ENCODE assay signal across 36 cellular contexts in the genomic region with DNA sequence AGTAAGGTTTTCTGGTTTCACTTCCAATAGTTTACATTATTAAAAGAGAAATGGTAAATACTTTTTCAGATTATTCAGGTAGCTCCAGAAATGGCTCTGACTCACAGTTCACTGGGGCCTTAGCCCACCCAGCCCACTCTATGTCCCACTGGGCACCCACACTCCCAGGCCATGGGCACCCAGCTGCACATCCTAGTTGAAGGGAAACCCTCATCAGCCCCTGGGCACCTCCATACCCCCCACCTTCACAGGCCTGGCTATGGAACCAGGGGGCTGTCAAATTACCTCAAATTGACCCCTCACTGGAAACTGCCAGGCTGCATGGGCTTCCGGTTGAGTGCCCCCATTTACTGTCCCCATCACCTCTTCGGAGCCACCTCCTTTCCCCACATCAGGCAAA. TPM values are rescaled to one million over a fixed set of nuclear protein-coding genes. Genes with fewer than 3 reads are reported as not detected.
"Had no signal": no experiment of that assay in that cellular context is flagged by ENCODE, and none has a peak within 500 bp of the region (broad histone marks: within the 10 kb centered on the region; RNA-seq: fewer than 3 reads in every experiment).

No MANE protein-coding gene starts in this region.

- H3K9me3 Mint-ChIP-seq: activated B cell treated with CpG ODN at 0.5 μM for 24 hours; activated CD4-positive, alpha-beta memory T cell treated with anti-CD3 and anti-CD28 coated beads for 36 hours; activated CD4-positive, alpha-beta T cell treated with anti-CD3 and anti-CD28 coated beads, Interleukin-2, amount 10 ng/mL, durations not matched to agents 24 days and 14 days; activated CD8-positive, alpha-beta T cell treated with anti-CD3 and anti-CD28 coated beads for 36 hours; activated naive CD4-positive, alpha-beta T cell treated with anti-CD3 and anti-CD28 coated beads for 36 hours; activated naive CD4-positive, alpha-beta T cell treated with anti-CD3 and anti-CD28 coated beads, Interleukin-2, amount 50 U/mL, for 72 hours; activated naive CD8-positive, alpha-beta T cell treated with anti-CD3 and anti-CD28 coated beads for 36 hours; activated T-cell treated with anti-CD3 and anti-CD28 coated beads, Interleukin-2, amount 50 U/mL, for 4 hours; activated T-cell treated with anti-CD3 and anti-CD28 coated beads, Interleukin-2, amount 50 U/mL, for 72 hours; activated T-helper 1 cell treated with anti-CD3 and anti-CD28 coated beads, Interleukin-12 subunit alpha, Interleukin-12 subunit beta, Interleukin-2, Interleukin-4 antibody, amounts not matched to agents 30 ng/mL and 10 ng/mL and 1 ng/mL, durations not matched to agents 14 hours and 24 hours and 36 hours; activated T-helper 17 cell treated with anti-CD3 and anti-CD28 coated beads, Interleukin-2, amount 50 U/mL, for 72 hours; T-helper 1 cell treated with Interleukin-12 subunit alpha and Interleukin-12 subunit beta and Interleukin-4 antibody, amounts not matched to agents 30 μg/mL and 1 μg/mL, for 36 hours; T-helper 2 cell treated with Interferon-gamma antibody and Interleukin-4, amounts not matched to agents 5 μg/mL and 100 μg/mL, for 36 hours had no signal

- DNase-seq: activated B cell treated with CpG ODN at 0.5 μM for 24 hours; activated CD4-positive, alpha-beta memory T cell treated with anti-CD3 and anti-CD28 coated beads for 36 hours; activated CD4-positive, alpha-beta T cell treated with anti-CD3 and anti-CD28 coated beads for 4 hours; activated CD4-positive, alpha-beta T cell treated with anti-CD3 and anti-CD28 coated beads, Interleukin-2, amount 10 ng/mL, durations not matched to agents 24 days and 14 days; activated CD4-positive, alpha-beta T cell treated with anti-CD3 and anti-CD28 coated beads, Interleukin-2, amount 50 U/mL, for 1 hour; activated CD4-positive, alpha-beta T cell treated with anti-CD3 and anti-CD28 coated beads, Interleukin-2, amount 50 U/mL, for 4 hours; activated CD4-positive, CD25-positive, alpha-beta regulatory T cell treated with anti-CD3 and anti-CD28 coated beads, Interleukin-2, amount 50 U/mL, for 72 hours; activated CD8-positive, alpha-beta memory T cell treated with anti-CD3 and anti-CD28 coated beads, Interleukin-2, amount 50 U/mL, for 4 hours; activated CD8-positive, alpha-beta T cell treated with anti-CD3 and anti-CD28 coated beads for 36 hours; activated effector memory CD4-positive, alpha-beta T cell treated with anti-CD3 and anti-CD28 coated beads, Interleukin-2, amount 50 U/mL, for 16 hours; activated gamma-delta T cell treated with Interleukin-2 at 50 U/mL for 16 hours; activated naive CD4-positive, alpha-beta T cell; activated naive CD4-positive, alpha-beta T cell treated with anti-CD3 and anti-CD28 coated beads for 36 hours; activated naive CD4-positive, alpha-beta T cell treated with anti-CD3 and anti-CD28 coated beads, Interleukin-2, amount 50 U/mL, for 16 hours; activated naive CD8-positive, alpha-beta T cell treated with anti-CD3 and anti-CD28 coated beads for 36 hours; activated T-cell treated with anti-CD3 and anti-CD28 coated beads for 4 hours; activated T-cell treated with anti-CD3 and anti-CD28 coated beads, Interleukin-2, amount 50 U/mL, for 1 hour; activated T-cell treated with anti-CD3 and anti-CD28 coated beads, Interleukin-2, amount 50 U/mL, for 4 hours; activated T-cell treated with anti-CD3 and anti-CD28 coated beads, Interleukin-2, amount 50 U/mL, for 72 hours; adrenal gland; amniotic stem cell; aorta; body of pancreas; brain microvascular endothelial cell; central memory CD4-positive, alpha-beta T cell; T-helper 1 cell; T-helper 2 cell; T-helper 9 cell had no signal

- H3K36me3 Mint-ChIP-seq: activated CD4-positive, alpha-beta memory T cell treated with anti-CD3 and anti-CD28 coated beads for 36 hours; activated naive CD4-positive, alpha-beta T cell treated with anti-CD3 and anti-CD28 coated beads, Interleukin-2, amount 50 U/mL, for 72 hours; activated naive CD8-positive, alpha-beta T cell treated with anti-CD3 and anti-CD28 coated beads for 36 hours had no signal

- ATAC-seq: activated CD8-positive, alpha-beta T cell treated with anti-CD3 and anti-CD28 coated beads for 36 hours; activated naive CD4-positive, alpha-beta T cell treated with anti-CD3 and anti-CD28 coated beads, Interleukin-2, amount 50 U/mL, for 72 hours; activated T-cell treated with anti-CD3 and anti-CD28 coated beads, Interleukin-2, amount 50 U/mL, for 4 hours; activated T-cell treated with anti-CD3 and anti-CD28 coated beads, Interleukin-2, amount 50 U/mL, for 72 hours; activated T-helper 17 cell treated with anti-CD3 and anti-CD28 coated beads, Interleukin-2, amount 50 U/mL, for 72 hours; body of pancreas had no signal

- H3K27ac ChIP-seq: adrenal gland, body of pancreas, brain microvascular endothelial cell, breast epithelium, VCaP had no signal

- H3K27ac Mint-ChIP-seq: activated B cell treated with CpG ODN at 0.5 μM for 24 hours; activated CD4-positive, alpha-beta memory T cell treated with anti-CD3 and anti-CD28 coated beads for 36 hours; activated CD4-positive, alpha-beta T cell treated with anti-CD3 and anti-CD28 coated beads, Interleukin-2, amount 10 ng/mL, durations not matched to agents 24 days and 14 days; activated CD8-positive, alpha-beta T cell treated with anti-CD3 and anti-CD28 coated beads for 36 hours; activated naive CD4-positive, alpha-beta T cell treated with anti-CD3 and anti-CD28 coated beads for 36 hours; activated naive CD4-positive, alpha-beta T cell treated with anti-CD3 and anti-CD28 coated beads, Interleukin-2, amount 50 U/mL, for 72 hours; activated naive CD8-positive, alpha-beta T cell treated with anti-CD3 and anti-CD28 coated beads for 36 hours; activated T-cell treated with anti-CD3 and anti-CD28 coated beads, Interleukin-2, amount 50 U/mL, for 72 hours; activated T-helper 1 cell treated with anti-CD3 and anti-CD28 coated beads, Interleukin-12 subunit alpha, Interleukin-12 subunit beta, Interleukin-2, Interleukin-4 antibody, amounts not matched to agents 30 ng/mL and 10 ng/mL and 1 ng/mL, durations not matched to agents 14 hours and 24 hours and 36 hours; activated T-helper 17 cell treated with anti-CD3 and anti-CD28 coated beads, Interleukin-2, amount 50 U/mL, for 72 hours; T-helper 1 cell treated with Interleukin-12 subunit alpha and Interleukin-12 subunit beta and Interleukin-4 antibody, amounts not matched to agents 30 μg/mL and 1 μg/mL, for 36 hours; T-helper 2 cell treated with Interferon-gamma antibody and Interleukin-4, amounts not matched to agents 5 μg/mL and 100 μg/mL, for 36 hours had no signal

- H3K36me3 ChIP-seq: adrenal gland, brain microvascular endothelial cell, breast epithelium had no signal

- H3K4me3 ChIP-seq: adrenal gland, body of pancreas, breast epithelium had no signal

- H3K4me1 ChIP-seq: adrenal gland, breast epithelium had no signal

- H3K4me1 Mint-ChIP-seq: activated B cell treated with CpG ODN at 0.5 μM for 24 hours; activated CD4-positive, alpha-beta T cell treated with anti-CD3 and anti-CD28 coated beads, Interleukin-2, amount 10 ng/mL, durations not matched to agents 24 days and 14 days; activated naive CD8-positive, alpha-beta T cell treated with anti-CD3 and anti-CD28 coated beads for 36 hours; activated T-helper 17 cell treated with anti-CD3 and anti-CD28 coated beads, Interleukin-2, amount 50 U/mL, for 72 hours had no signal

- H3K4me3 Mint-ChIP-seq: activated B cell treated with CpG ODN at 0.5 μM for 24 hours; activated CD4-positive, alpha-beta memory T cell treated with anti-CD3 and anti-CD28 coated beads for 36 hours; activated CD4-positive, alpha-beta T cell treated with anti-CD3 and anti-CD28 coated beads, Interleukin-2, amount 10 ng/mL, durations not matched to agents 24 days and 14 days; activated CD8-positive, alpha-beta T cell treated with anti-CD3 and anti-CD28 coated beads for 36 hours; activated naive CD4-positive, alpha-beta T cell treated with anti-CD3 and anti-CD28 coated beads for 36 hours; activated naive CD8-positive, alpha-beta T cell treated with anti-CD3 and anti-CD28 coated beads for 36 hours; activated T-cell treated with anti-CD3 and anti-CD28 coated beads, Interleukin-2, amount 50 U/mL, for 4 hours; activated T-cell treated with anti-CD3 and anti-CD28 coated beads, Interleukin-2, amount 50 U/mL, for 72 hours; activated T-helper 1 cell treated with anti-CD3 and anti-CD28 coated beads, Interleukin-12 subunit alpha, Interleukin-12 subunit beta, Interleukin-2, Interleukin-4 antibody, amounts not matched to agents 30 ng/mL and 10 ng/mL and 1 ng/mL, durations not matched to agents 14 hours and 24 hours and 36 hours; activated T-helper 17 cell treated with anti-CD3 and anti-CD28 coated beads, Interleukin-2, amount 50 U/mL, for 72 hours; T-helper 1 cell treated with Interleukin-12 subunit alpha and Interleukin-12 subunit beta and Interleukin-4 antibody, amounts not matched to agents 30 μg/mL and 1 μg/mL, for 36 hours; T-helper 2 cell treated with Interferon-gamma antibody and Interleukin-4, amounts not matched to agents 5 μg/mL and 100 μg/mL, for 36 hours had no signal

- H3K27me3 ChIP-seq: adrenal gland, body of pancreas, breast epithelium had no signal

- H3K9me3 ChIP-seq: adrenal gland, body of pancreas, breast epithelium had no signal

RNA-seq across cellular contexts. Expression of gene BMP7, which starts 51.5 kb away (rescaled TPM):
- total RNA-seq: activated B cell treated with CpG ODN at 0.5 μM for 24 hours; activated CD4-positive, alpha-beta memory T cell treated with anti-CD3 and anti-CD28 coated beads for 36 hours; activated CD8-positive, alpha-beta memory T cell treated with anti-CD3 and anti-CD28 coated beads for 36 hours; activated CD8-positive, alpha-beta T cell treated with anti-CD3 and anti-CD28 coated beads for 36 hours; activated naive CD4-positive, alpha-beta T cell treated with anti-CD3 and anti-CD28 coated beads for 36 hours; activated naive CD4-positive, alpha-beta T cell treated with anti-CD3 and anti-CD28 coated beads, Interleukin-2, amount 50 U/mL, for 72 hours; activated naive CD8-positive, alpha-beta T cell treated with anti-CD3 and anti-CD28 coated beads for 36 hours; activated T-helper 17 cell treated with anti-CD3 and anti-CD28 coated beads, Interleukin-2, amount 50 U/mL, for 72 hours had no signal
